Comparison of ENCODE assay signal across 8 cellular contexts in the genomic region with DNA sequence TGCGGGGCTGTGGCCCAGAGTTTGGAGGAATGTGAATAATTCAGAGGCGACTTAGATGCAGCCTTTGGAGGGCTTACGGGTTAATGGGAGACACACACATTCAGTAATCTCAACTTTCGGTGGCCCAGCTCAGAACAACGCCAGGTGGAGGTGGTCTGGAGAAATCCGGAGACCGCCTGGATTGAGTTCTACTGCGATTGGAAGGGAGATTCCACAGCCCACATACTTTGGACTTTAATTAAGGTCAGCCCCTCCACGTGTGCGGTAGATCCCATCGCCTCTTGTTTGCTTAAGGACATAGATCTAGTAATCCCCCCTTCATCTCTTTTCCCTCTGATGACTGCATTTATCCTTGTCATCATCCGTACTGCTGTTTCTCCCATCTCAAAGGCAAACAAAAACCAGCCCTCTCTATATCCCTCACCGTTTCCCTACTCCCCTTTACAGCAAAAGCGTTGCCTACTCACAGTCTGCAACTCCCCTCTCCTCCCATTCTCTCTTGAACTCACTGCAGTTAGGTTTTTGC. TPM values are rescaled to one million over a fixed set of nuclear protein-coding genes. Genes with fewer than 3 reads are reported as not detected.
A peak's percentile ranks its signal among the peaks of the same experiment; 100 is the strongest.
DNase-seq lines count a peak whose midpoint lies in the region; ATAC-seq and TF ChIP-seq lines count a peak whose summit lies in the region.

No MANE protein-coding gene starts in this region.

- H3K27ac ChIP-seq in RWPE2 (ENCODE audit: poor library complexity, severe bottlenecking) (peak overlapping the region; percentile 42), esophagus squamous epithelium (peak overlapping the region; percentile 95 to 98 (median 97)), ovary (peak overlapping the region; percentile 61 to 75)

- WGBS in esophagus squamous epithelium, 2 donors: 1 to 2% methylated on average over 13 to 14 of the region's 14 CpGs
- 0% methylated on average over 14 of the region's 14 CpGs for WGBS in ovary, 3 donors

- TF ChIP-seq EP300 in ovary (IDR thresholded peaks at IDR 0.05): no peak

- peaks cover 5% of the 10 kb centered on the region for H3K4me1 ChIP-seq in RWPE2 (ENCODE audit: insufficient read depth, poor library complexity, severe bottlenecking)
- peaks cover 0 to 48% (median 31%) of the 10 kb centered on the region in 3 donors for H3K4me1 ChIP-seq in esophagus squamous epithelium
- peaks cover 16% of the 10 kb centered on the region for H3K4me1 ChIP-seq in ovary (ENCODE audit: insufficient read depth)

- H3K4me3 ChIP-seq in AG04449 (ENCODE audit: low read depth, low read length) (peak overlapping the region; percentile 95), RWPE2 (ENCODE audit: severe bottlenecking) (peak overlapping the region; percentile 82), esophagus squamous epithelium (peak overlapping the region; percentile 79 to 97 (median 82)), ovary (peak overlapping the region; percentile 67)

- TF ChIP-seq POLR2A in esophagus squamous epithelium (IDR thresholded peaks at IDR 0.05): no peak
- no peak for TF ChIP-seq POLR2A in ovary (IDR thresholded peaks at IDR 0.05)

- CTCF ChIA-PET in AG04449 (lab: Yijun Ruan, JAX): interaction anchor here (0.8 to 8.6 kb wide), 9 partner anchors 19 to 478 kb away, joined by 3 to 128 read pairs (median 4); no protein-coding TSS in a partner anchor

- ATAC-seq in GM21390 (IDR thresholded peaks at IDR 0.05; ENCODE audit: unreplicated experiment): peak; percentile 1
- ATAC-seq in RWPE2 (ENCODE audit: low read depth): peak; percentile 26; the same call in 2 of the 3 replicates

- H3K36me3 ChIP-seq in RWPE2 (ENCODE audit: low read depth) (peaks cover 18% of the 10 kb centered on the region), esophagus squamous epithelium (peaks cover 7 to 31% (median 11%) of the 10 kb centered on the region in 3 donors), ovary (no peaks in the 10 kb centered on the region)

- POLR2A ChIA-PET in AG04449 (lab: Yijun Ruan, JAX): interaction anchor here (0.6 to 1.4 kb wide), 6 partner anchors 18 to 612 kb away, joined by 3 to 15 read pairs (median 4); a partner anchor contains a TSS

- intact Hi-C loops in esophagus squamous epithelium (cut with DNase I): no loop called here
- intact Hi-C loops in ovary (cut with DNase I): loop anchor here in 1 of 4 donors (2.0 kb wide), 1 partner anchor 58 kb away; a partner anchor contains a TSS

- TF ChIP-seq CTCF in AG04449 (IDR thresholded peaks at IDR 0.05; ENCODE audit: insufficient read depth, low read length, missing control alignments) (no peak), RWPE2 (IDR thresholded peaks at IDR 0.05; ENCODE audit: poor library complexity, severe bottlenecking) (no peak), esophagus squamous epithelium (IDR thresholded peaks at IDR 0.05) (no peak), ovary (IDR thresholded peaks at IDR 0.05) (peak in 1 of 3 donors; percentile 2)

- H3K9me3 ChIP-seq in RWPE2 (ENCODE audit: severe bottlenecking): no peaks in the 10 kb centered on the region
- H3K9me3 ChIP-seq in esophagus squamous epithelium: no peaks in the 10 kb centered on the region
- no peaks in the 10 kb centered on the region for H3K9me3 ChIP-seq in ovary

- H3K27me3 ChIP-seq in RWPE2 (ENCODE audit: insufficient read depth, poor library complexity, severe bottlenecking) (no peaks in the 10 kb centered on the region), esophagus squamous epithelium (no peaks in the 10 kb centered on the region), ovary (no peaks in the 10 kb centered on the region)

- DNase-seq in AG04449 (ENCODE audit: low read depth, low spot score) (no peak), RWPE2 (ENCODE audit: low spot score) (no peak), esophagus squamous epithelium (lab: John Stamatoyannopoulos, UW) (no peak), ovary (no peak), SW 1271 (lab: John Stamatoyannopoulos, UW) (no peak), midbrain (lab: John Stamatoyannopoulos, UW) (no peak)
- DNase-seq in stimulated activated CD4-positive, alpha-beta T cell treated with anti-CD3 and anti-CD28 coated beads, Interleukin-2, amount 100 ng/mL, for 24 hours: no peak

RNA-seq across cellular contexts. Expression of a gene that starts 0.7 kb away (rescaled TPM):
- total RNA-seq in esophagus squamous epithelium (10 to 100 TPM; 42.4 to 62.2 (median 45.9) TPM), ovary (100 to 1,000 TPM in 1 of 7 donors, 10 to 100 TPM in 6; 54.9 to 107 (median 73.0) TPM)
- 10 to 100 TPM; 60.5 to 60.7 TPM for polyA plus RNA-seq in ovary

RNA-seq across cellular contexts. Expression of a gene that starts 32.6 kb away (rescaled TPM):
- total RNA-seq in esophagus squamous epithelium: under 1 TPM in 2 of 4 donors, not detected in 2; 0.31 to 0.57 TPM
- 10 to 100 TPM in 1 of 7 donors, 1 to 10 TPM in 6; 2.5 to 12.4 (median 4.0) TPM for total RNA-seq in ovary
- 1 to 10 TPM in 1 of 2 donors, under 1 TPM in 1; 0.78 to 4.2 TPM for polyA plus RNA-seq in ovary

RNA-seq across cellular contexts. Expression of a gene that starts 32.7 kb away (rescaled TPM):
- total RNA-seq in esophagus squamous epithelium (1 to 10 TPM; 1.4 to 7.1 (median 3.2) TPM), ovary (10 to 100 TPM in 6 of 7 donors, 1 to 10 TPM in 1; 9.1 to 27.0 (median 15.5) TPM)
- 10 to 100 TPM in 1 of 2 donors, 1 to 10 TPM in 1; 3.0 to 13.2 TPM for polyA plus RNA-seq in ovary

RNA-seq across cellular contexts. Expression of a gene that starts 58.9 kb away (rescaled TPM):
- total RNA-seq in esophagus squamous epithelium: 1 to 10 TPM; 4.4 to 6.1 (median 5.1) TPM
- 100 to 1,000 TPM; 105 to 667 (median 335) TPM for total RNA-seq in ovary
- 100 to 1,000 TPM; 226 to 268 TPM for polyA plus RNA-seq in ovary

Comparison
In these comparisons a context has a peak if more than half of its experiments do, and no peak if none do; other contexts are left out.
1. H3K27ac ChIP-seq: peak in every context shown above with its lines; median percentile 97 in esophagus squamous epithelium; 68 in ovary; 42 in RWPE2.